ENCODE assay signal across 9 cellular contexts in the genomic region with DNA sequence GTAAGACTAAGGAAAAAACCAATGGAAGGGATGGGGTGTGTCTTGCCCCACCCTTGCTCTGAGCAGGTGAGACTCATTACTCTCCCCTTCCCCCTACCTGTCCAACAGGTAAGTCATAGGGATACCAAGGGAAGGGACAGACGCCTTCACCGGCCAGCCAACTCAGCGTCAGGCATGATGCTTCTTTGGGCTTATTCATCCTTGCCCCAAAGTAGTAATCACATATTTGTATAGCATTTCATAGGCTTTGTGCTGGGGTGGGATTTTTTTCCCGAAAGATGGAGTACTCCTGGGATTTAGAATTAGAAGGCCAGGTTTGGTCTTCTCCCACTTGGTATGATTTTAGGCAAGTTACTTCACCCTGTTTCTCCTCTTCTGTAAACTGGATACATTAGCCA. TPM values are rescaled to one million over a fixed set of nuclear protein-coding genes. Genes with fewer than 3 reads are reported as not detected.
DNase-seq lines count a peak whose midpoint lies in the region; ATAC-seq, FAIRE-seq and TF ChIP-seq lines count a peak whose summit lies in the region.
"Had no signal": no experiment of that assay in that cellular context is flagged by ENCODE, and none has a peak within 500 bp of the region (broad histone marks: within the 10 kb centered on the region; RNA-seq: fewer than 3 reads in every experiment).

No MANE protein-coding gene starts in this region.

- no peak overlapping the region for H3K23ac ChIP-seq in mesendoderm (ENCODE audit: low read length)

- RAD21 ChIA-PET in GM12878 (lab: Charles Lee; ENCODE audit: unreplicated experiment) = interaction anchor here (0.7 to 1.6 kb wide), 6 partner anchors 13 to 49 kb away, joined by 3 to 6 read pairs (median 4); no protein-coding TSS in a partner anchor

- no peak overlapping the region for H2AK5ac ChIP-seq in mesendoderm (ENCODE audit: low read length)

- TF ChIP-seq RAD21 in GM12878 (IDR thresholded peaks at IDR 0.05; ENCODE audit: insufficient read depth, low read depth, low read length) = no peak

- no peak for TF ChIP-seq POLR2A in heart left ventricle (IDR thresholded peaks at IDR 0.05)
- no peak for TF ChIP-seq POLR2A in GM12878 (IDR thresholded peaks at IDR 0.05; ENCODE audit: low read depth, low read length)
- TF ChIP-seq POLR2A in transverse colon (IDR thresholded peaks at IDR 0.05) = no peak

- H3K27me3 ChIP-seq in heart left ventricle (no peaks in the 10 kb centered on the region), GM12878 (replicated peaks in 1 of 2; ENCODE audit: control insufficient read depth in 2 of 2, insufficient read depth in 2 of 2, low read length in 1 of 2) (peaks cover 0 to 6% of the 10 kb centered on the region in 2 experiments; a peak in 1 of 4 replicates), mesendoderm (ENCODE audit: insufficient read depth, low read length, poor library complexity) (no peaks in the 10 kb centered on the region), transverse colon (peaks cover 10% of the 10 kb centered on the region)
- H3K27me3 ChIP-seq: brain microvascular endothelial cell had no signal

- H3K9me3 ChIP-seq in heart left ventricle (no peaks in the 10 kb centered on the region), GM12878 (replicated peaks; ENCODE audit: control insufficient read depth, insufficient read depth, low read length) (no peaks in the 10 kb centered on the region; the same call in 2 of the 3 replicates), transverse colon (no peaks in the 10 kb centered on the region)

- no peaks in the 10 kb centered on the region for H3K79me2 ChIP-seq in GM12878 (ENCODE audit: control insufficient read depth, insufficient read depth, low read length)
- H3K79me2 ChIP-seq in mesendoderm (ENCODE audit: control insufficient read depth, insufficient read depth, low read length) = peaks cover 23% of the 10 kb centered on the region

- H3K4me2 ChIP-seq in GM12878 (ENCODE audit: control insufficient read depth, insufficient read depth) = 0 out of 2 replicates have a peak overlapping the region, but pooled peaks have one; percentile 71
- peak overlapping the region; percentile 19 for H3K4me2 ChIP-seq in mesendoderm (ENCODE audit: low read length)

- H2BK120ac ChIP-seq in mesendoderm (ENCODE audit: low read depth, low read length) = no peak overlapping the region

- H3K18ac ChIP-seq in mesendoderm (ENCODE audit: low read length) = no peak overlapping the region

- TF ChIP-seq CTCF in heart left ventricle (IDR thresholded peaks at IDR 0.05) = no peak
- TF ChIP-seq CTCF in GM12878 (IDR thresholded peaks at IDR 0.05 in 2 of 3, conservative IDR thresholded peaks at IDR 0.05 in 1 of 3; ENCODE audit: control insufficient read depth in 2 of 3, extremely low read depth in 1 of 3, insufficient read depth in 1 of 3, low read depth in 3 of 3, low read length in 3 of 3) = no peak
- TF ChIP-seq CTCF in transverse colon (IDR thresholded peaks at IDR 0.05) = no peak

- H4K20me1 ChIP-seq in GM12878 (ENCODE audit: control insufficient read depth, insufficient read depth) = no peaks in the 10 kb centered on the region

- ATAC-seq in heart left ventricle (no peak), left cardiac atrium (no peak), GM12878 (no peak), sciatic nerve (no peak)

- TF ChIP-seq EP300 in GM12878 (IDR thresholded peaks at IDR 0.05; ENCODE audit: borderline replicate concordance in 1 of 2, control insufficient read depth in 1 of 2, low read depth in 2 of 2, low read length in 2 of 2) (no peak), transverse colon (IDR thresholded peaks at IDR 0.05; ENCODE audit: low read depth) (no peak)

- no TSS peak for BruUV-seq in GM12878 (replicated peaks; lab: Mats Ljungman, UMichigan)

- no peaks in the 10 kb centered on the region for H3K36me3 ChIP-seq in heart left ventricle
- H3K36me3 ChIP-seq in GM12878 (ENCODE audit: control insufficient read depth in 2 of 2, insufficient read depth in 2 of 2, low read length in 1 of 2) = no peaks in the 10 kb centered on the region
- no peaks in the 10 kb centered on the region for H3K36me3 ChIP-seq in mesendoderm (ENCODE audit: control insufficient read depth, insufficient read depth, low read length)
- H3K36me3 ChIP-seq in transverse colon = no peaks in the 10 kb centered on the region
- H3K36me3 ChIP-seq: brain microvascular endothelial cell had no signal

- H3K9ac ChIP-seq in GM12878 (ENCODE audit: control insufficient read depth, insufficient read depth, low read length) (no peak overlapping the region), mesendoderm (ENCODE audit: low read length) (no peak overlapping the region)

- H3K27ac ChIP-seq in heart left ventricle = peak overlapping the region in 7 of 12 donors; percentile 5 to 97 (median 42)
- H3K27ac ChIP-seq in GM12878 (ENCODE audit: control insufficient read depth, insufficient read depth) = no peak overlapping the region
- no peak overlapping the region for H3K27ac ChIP-seq in mesendoderm (ENCODE audit: low read depth, low read length)
- peak overlapping the region; percentile 72 to 95 (median 78) for H3K27ac ChIP-seq in transverse colon

- no peak overlapping the region for H4K5ac ChIP-seq in mesendoderm (ENCODE audit: low read length)

- intact Hi-C loops in heart left ventricle (cut with DNase I) (no loop called here), left cardiac atrium (cut with DNase I) (no loop called here), GM12878 (cut with micrococcal nuclease; ENCODE audit: unreplicated experiment) (no loop called here), transverse colon (cut with DNase I; ENCODE audit: low total_unique reads) (loop anchor here (5.0 kb wide), 1 partner anchor 985 kb away; the partner anchor contains the start of gene VPS25), sciatic nerve (cut with DNase I) (no loop called here)

- H2BK15ac ChIP-seq in mesendoderm (replicated peaks; ENCODE audit: low read depth) = no peak overlapping the region

- no peak overlapping the region for H2BK5ac ChIP-seq in mesendoderm (ENCODE audit: low read length)

- peaks cover under 1% of the 10 kb centered on the region for H3K79me1 ChIP-seq in mesendoderm (ENCODE audit: low read length)

- WGBS in heart left ventricle, 4 donors = 36 to 44% (median 37%) methylated on average over 4 of the region's 4 CpGs
- 76% methylated on average over 4 of the region's 4 CpGs for WGBS in GM12878 (ENCODE audit: insufficient coverage, insufficient replicate concordance, low lambda C conversion rate, missing lambda C conversion rate)
- no CpG with 5 or more reads among the region's 4 CpGs for WGBS in mesendoderm (ENCODE audit: extremely low coverage, insufficient coverage, low lambda C conversion rate)
- 49% methylated on average over 4 of the region's 4 CpGs; no CpG with 5 or more reads in 1 of the 2 donors for WGBS in transverse colon (ENCODE audit: low coverage in 1 of 2), 2 donors

- H3K4ac ChIP-seq in mesendoderm (ENCODE audit: low read depth, low read length) = no peak overlapping the region

- H3K4me3 ChIP-seq in heart left ventricle (no peak overlapping the region), GM12878 (no peak overlapping the region), mesendoderm (ENCODE audit: low read length) (no peak overlapping the region), transverse colon (no peak overlapping the region)

- in situ Hi-C loops in GM12878 (cut with MboI) (no loop called here), transverse colon (cut with MboI; ENCODE audit: low pct_ligation_motif_present in 1 of 4, low pct_unique_long_range_greater_than_20kb in 1 of 4, low sequenced_read_pairs in 3 of 4) (no loop called here)

- H3K4me1 ChIP-seq in heart left ventricle = peaks cover 10 to 60% (median 37%) of the 10 kb centered on the region in 12 donors
- peaks cover 13% of the 10 kb centered on the region for H3K4me1 ChIP-seq in GM12878 (ENCODE audit: control insufficient read depth, insufficient read depth, low read length)
- peaks cover 6% of the 10 kb centered on the region for H3K4me1 ChIP-seq in mesendoderm (ENCODE audit: control insufficient read depth, low read depth, low read length)
- peaks cover 0 to 49% (median 28%) of the 10 kb centered on the region in 4 donors for H3K4me1 ChIP-seq in transverse colon

- DNase-seq in heart left ventricle = no peak
- no peak for DNase-seq in left cardiac atrium
- DNase-seq in GM12878 (ENCODE audit: low read depth, low spot score) = no peak
- no peak for DNase-seq in mesendoderm
- DNase-seq in transverse colon = no peak
- no peak for DNase-seq in globus pallidus (ENCODE audit: low spot score)
- DNase-seq in stimulated activated CD4-positive, alpha-beta T cell treated with anti-CD3 and anti-CD28 coated beads, Interleukin-4, amount 100 ng/mL, for 24 hours = no peak
- no peak for DNase-seq in sciatic nerve (ENCODE audit: low spot score)

- no peak overlapping the region for H3K56ac ChIP-seq in mesendoderm (ENCODE audit: low read length)

- SMC1A ChIA-PET in GM12878 (lab: Charles Lee; ENCODE audit: uncharacterized antibody, unreplicated experiment) = interaction anchor here (1.0 to 2.0 kb wide), 5 partner anchors 9 to 50 kb away, joined by 3 to 8 read pairs (median 3); no protein-coding TSS in a partner anchor

- H4K8ac ChIP-seq in mesendoderm (ENCODE audit: low read depth, low read length) = no peak overlapping the region

- no peak for FAIRE-seq in GM12878 (lab: Jason Lieb, UNC)

- CTCF ChIA-PET in GM12878 (lab: Yijun Ruan, JAX) = interaction anchor here (0.6 to 4.1 kb wide), 10 partner anchors 9 to 56 kb away, joined by 3 to 25 read pairs (median 5); no protein-coding TSS in a partner anchor

- POLR2A ChIA-PET in GM12878 (lab: Charles Lee) = interaction anchor here (0.6 to 1.5 kb wide), 7 partner anchors 13 to 132 kb away, joined by 3 to 6 read pairs (median 3); partner anchors contain the start of gene ACLY

- no peak overlapping the region for H2AFZ ChIP-seq in GM12878 (ENCODE audit: control insufficient read depth, low read depth, low read length)

RNA-seq across cellular contexts. Expression of gene JUP, which starts 0.5 kb away (rescaled TPM):
- total RNA-seq in heart left ventricle = 100 to 1,000 TPM; 143 to 503 (median 166) TPM
- 100 to 1,000 TPM in 1 of 2 donors, 10 to 100 TPM in 1; 94.6 to 148 TPM for polyA plus RNA-seq in heart left ventricle
- 100 to 1,000 TPM; 117 to 139 TPM for total RNA-seq in left cardiac atrium
- total RNA-seq in GM12878 (2013; cell fraction: nucleolus; rRNA removed) = 55.8 and 58.1 TPM in 2 replicates
- 17.9 and 25.5 TPM in 2 replicates for total RNA-seq in GM12878 (2014; rRNA removed)
- total RNA-seq in GM12878 (2014; rRNA removed; fragmentation: Illumina TruSeq; extraction: Trizol) = 5.3 and 7.3 TPM in 2 replicates
- total RNA-seq in GM12878 (2021) = 31.7 and 36.3 TPM in 2 replicates
- polyA plus RNA-seq in GM12878 (2011; ENCODE audit: low read depth) = 6.3 TPM
- 5.3 and 34.0 TPM in 2 replicates for polyA plus RNA-seq in GM12878 (2011; rRNA removed)
- 36.7 and 43.0 TPM in 2 replicates for polyA plus RNA-seq in GM12878 (2011; cell fraction: cytosol; rRNA removed)
- polyA plus RNA-seq in GM12878 (2011; cell fraction: nucleus; rRNA removed) = 36.4 and 67.7 TPM in 2 replicates
- polyA plus RNA-seq in GM12878 (2012) = 15.9 and 17.4 TPM in 2 replicates
- polyA plus RNA-seq in GM12878 (2014; fragmentation: Illumina TruSeq; extraction: Trizol) = 3.8 and 11.4 TPM in 2 replicates
- polyA plus RNA-seq in GM12878 (2014; fragmentation: Nextera tagmentation; extraction: Ambion mirVana) = 1 to 10 TPM; 1.5 to 2.9 TPM
- 14.5 and 20.4 TPM in 2 replicates for polyA plus RNA-seq in GM12878 (2014; rRNA removed)
- 10 to 100 TPM; 10.9 to 11.8 TPM for polyA plus RNA-seq in GM12878 (2016; fragmentation: Nextera tagmentation; extraction: Ambion mirVana)
- 31.9 and 39.4 TPM in 2 replicates for polyA minus RNA-seq in GM12878 (2011; rRNA and poly(A)+ RNA removed)
- polyA minus RNA-seq in GM12878 (2011; cell fraction: cytosol; rRNA and poly(A)+ RNA removed) = 33.7 and 37.0 TPM in 2 replicates
- polyA minus RNA-seq in GM12878 (2011; cell fraction: nucleus; rRNA and poly(A)+ RNA removed) = 17.8 and 23.9 TPM in 2 replicates
- 101 TPM for polyA plus RNA-seq in mesendoderm (2013, experiment 1 of 2)
- polyA plus RNA-seq in mesendoderm (2013, experiment 2 of 2) = 98.0 TPM
- total RNA-seq in transverse colon = 100 to 1,000 TPM; 396 to 595 (median 513) TPM
- 78.2 TPM for total RNA-seq in sciatic nerve

RNA-seq across cellular contexts. Expression of gene P3H4, which starts 24.7 kb away (rescaled TPM):
- total RNA-seq in heart left ventricle (10 to 100 TPM in 1 of 9 donors, 1 to 10 TPM in 8; 2.2 to 10.1 (median 5.3) TPM), left cardiac atrium (10 to 100 TPM; 12.0 to 13.8 TPM), GM12878 (2014; rRNA removed) (0.85 and 1.9 TPM in 2 replicates), GM12878 (2014; rRNA removed; fragmentation: Illumina TruSeq; extraction: Trizol) (0.46 and 0.54 TPM in 2 replicates), GM12878 (2021) (1.1 and 1.5 TPM in 2 replicates), transverse colon (10 to 100 TPM; 18.7 to 39.6 (median 22.5) TPM), sciatic nerve (12.8 TPM)
- polyA plus RNA-seq in heart left ventricle (1 to 10 TPM; 4.2 to 9.4 TPM), GM12878 (2011; rRNA removed) (0.29 and 0.64 TPM in 2 replicates), GM12878 (2014; fragmentation: Illumina TruSeq; extraction: Trizol) (0.32 TPM in 1 of 2 replicates, not detected in the other), GM12878 (2014; fragmentation: Nextera tagmentation; extraction: Ambion mirVana) (under 1 TPM in 1 of 2 experiments, not detected in 1; 0.37 TPM), GM12878 (2014; rRNA removed) (0.55 and 1.2 TPM in 2 replicates), GM12878 (2016; fragmentation: Nextera tagmentation; extraction: Ambion mirVana) (1 to 10 TPM in 1 of 2 experiments, under 1 TPM in 1; 0.81 to 1.0 TPM)
- total RNA-seq in GM12878 (2013; cell fraction: nucleolus; rRNA removed) = 3.0 and 4.0 TPM in 2 replicates
- not detected for polyA plus RNA-seq in GM12878 (2011; ENCODE audit: low read depth)
- 0.84 and 1.3 TPM in 2 replicates for polyA plus RNA-seq in GM12878 (2011; cell fraction: cytosol; rRNA removed)
- polyA plus RNA-seq in GM12878 (2011; cell fraction: nucleus; rRNA removed) = 0.89 and 1.3 TPM in 2 replicates
- polyA plus RNA-seq in GM12878 (2012) = 0.35 and 0.39 TPM in 2 replicates
- 0.59 and 1.5 TPM in 2 replicates for polyA minus RNA-seq in GM12878 (2011; rRNA and poly(A)+ RNA removed)
- polyA minus RNA-seq in GM12878 (2011; cell fraction: cytosol; rRNA and poly(A)+ RNA removed) = 1.8 and 2.0 TPM in 2 replicates
- polyA minus RNA-seq in GM12878 (2011; cell fraction: nucleus; rRNA and poly(A)+ RNA removed) = 0.73 and 2.3 TPM in 2 replicates
- 16.0 TPM for polyA plus RNA-seq in mesendoderm (2013, experiment 1 of 2)
- polyA plus RNA-seq in mesendoderm (2013, experiment 2 of 2) = 15.3 TPM

RNA-seq across cellular contexts. Expression of gene FKBP10, which starts 25.8 kb away (rescaled TPM):
- total RNA-seq in heart left ventricle (10 to 100 TPM in 5 of 9 donors, 1 to 10 TPM in 4; 6.5 to 40.4 (median 12.5) TPM), left cardiac atrium (10 to 100 TPM; 33.0 to 47.3 TPM), GM12878 (2014; rRNA removed) (1.8 and 2.1 TPM in 2 replicates), GM12878 (2014; rRNA removed; fragmentation: Illumina TruSeq; extraction: Trizol) (1.5 and 1.6 TPM in 2 replicates), GM12878 (2021) (3.8 and 4.2 TPM in 2 replicates), transverse colon (10 to 100 TPM in 3 of 4 donors, 1 to 10 TPM in 1; 7.1 to 61.1 (median 12.6) TPM), sciatic nerve (73.3 TPM)
- polyA plus RNA-seq in heart left ventricle (10 to 100 TPM; 11.4 to 25.2 TPM), GM12878 (2011; rRNA removed) (1.6 and 2.9 TPM in 2 replicates), GM12878 (2014; fragmentation: Illumina TruSeq; extraction: Trizol) (2.6 and 3.4 TPM in 2 replicates), GM12878 (2014; fragmentation: Nextera tagmentation; extraction: Ambion mirVana) (under 1 TPM; 0.02 to 0.08 TPM), GM12878 (2014; rRNA removed) (4.7 and 5.2 TPM in 2 replicates), GM12878 (2016; fragmentation: Nextera tagmentation; extraction: Ambion mirVana) (under 1 TPM; 0.18 to 0.71 TPM)
- total RNA-seq in GM12878 (2013; cell fraction: nucleolus; rRNA removed) = 7.9 and 9.6 TPM in 2 replicates
- polyA plus RNA-seq in GM12878 (2011; ENCODE audit: low read depth) = 0.25 TPM
- polyA plus RNA-seq in GM12878 (2011; cell fraction: cytosol; rRNA removed) = 3.6 and 4.6 TPM in 2 replicates
- polyA plus RNA-seq in GM12878 (2011; cell fraction: nucleus; rRNA removed) = 19.5 and 31.0 TPM in 2 replicates
- 1.5 and 1.8 TPM in 2 replicates for polyA plus RNA-seq in GM12878 (2012)
- 1.0 and 1.9 TPM in 2 replicates for polyA minus RNA-seq in GM12878 (2011; rRNA and poly(A)+ RNA removed)
- 2.7 and 2.8 TPM in 2 replicates for polyA minus RNA-seq in GM12878 (2011; cell fraction: cytosol; rRNA and poly(A)+ RNA removed)
- polyA minus RNA-seq in GM12878 (2011; cell fraction: nucleus; rRNA and poly(A)+ RNA removed) = 3.4 and 5.0 TPM in 2 replicates
- polyA plus RNA-seq in mesendoderm (2013, experiment 1 of 2) = 113 TPM
- 114 TPM for polyA plus RNA-seq in mesendoderm (2013, experiment 2 of 2)

RNA-seq across cellular contexts. Expression of gene NT5C3B, which starts 49.0 kb away (rescaled TPM):
- total RNA-seq in heart left ventricle (10 to 100 TPM; 16.0 to 26.7 (median 24.1) TPM), left cardiac atrium (10 to 100 TPM; 27.8 to 42.1 TPM), GM12878 (2014; rRNA removed) (41.2 and 51.3 TPM in 2 replicates), GM12878 (2014; rRNA removed; fragmentation: Illumina TruSeq; extraction: Trizol) (38.6 and 38.8 TPM in 2 replicates), GM12878 (2021) (38.7 and 41.2 TPM in 2 replicates), transverse colon (10 to 100 TPM in 3 of 4 donors, 1 to 10 TPM in 1; 10.0 to 30.8 (median 24.6) TPM), sciatic nerve (34.6 TPM)
- polyA plus RNA-seq in heart left ventricle (10 to 100 TPM; 30.0 to 50.9 TPM), GM12878 (2011; rRNA removed) (64.6 and 74.1 TPM in 2 replicates), GM12878 (2014; fragmentation: Illumina TruSeq; extraction: Trizol) (48.0 and 54.4 TPM in 2 replicates), GM12878 (2014; fragmentation: Nextera tagmentation; extraction: Ambion mirVana) (1 to 10 TPM in 1 of 2 experiments, under 1 TPM in 1; 0.52 to 6.6 TPM), GM12878 (2014; rRNA removed) (49.0 and 53.9 TPM in 2 replicates), GM12878 (2016; fragmentation: Nextera tagmentation; extraction: Ambion mirVana) (10 to 100 TPM; 38.1 to 40.7 TPM)
- total RNA-seq in GM12878 (2013; cell fraction: nucleolus; rRNA removed) = 32.6 and 34.5 TPM in 2 replicates
- polyA plus RNA-seq in GM12878 (2011; ENCODE audit: low read depth) = 19.5 TPM
- 46.8 and 48.1 TPM in 2 replicates for polyA plus RNA-seq in GM12878 (2011; cell fraction: cytosol; rRNA removed)
- 54.1 and 66.4 TPM in 2 replicates for polyA plus RNA-seq in GM12878 (2011; cell fraction: nucleus; rRNA removed)
- 29.5 and 34.1 TPM in 2 replicates for polyA plus RNA-seq in GM12878 (2012)
- polyA minus RNA-seq in GM12878 (2011; rRNA and poly(A)+ RNA removed) = 27.9 and 36.4 TPM in 2 replicates
- polyA minus RNA-seq in GM12878 (2011; cell fraction: cytosol; rRNA and poly(A)+ RNA removed) = 5.2 and 9.6 TPM in 2 replicates
- polyA minus RNA-seq in GM12878 (2011; cell fraction: nucleus; rRNA and poly(A)+ RNA removed) = 24.1 and 26.6 TPM in 2 replicates
- polyA plus RNA-seq in mesendoderm (2013, experiment 1 of 2) = 57.5 TPM
- polyA plus RNA-seq in mesendoderm (2013, experiment 2 of 2) = 59.6 TPM

RNA-seq across cellular contexts. Expression of gene KLHL10, which starts 50.6 kb away (rescaled TPM):
- total RNA-seq in heart left ventricle = under 1 TPM in 1 of 9 donors, not detected in 8; 0.10 TPM
- polyA plus RNA-seq in heart left ventricle = under 1 TPM in 1 of 2 donors, not detected in 1; 0.08 TPM
- under 1 TPM; 0.18 to 0.32 TPM for total RNA-seq in left cardiac atrium
- not detected in 2 replicates for total RNA-seq in GM12878 (2013; cell fraction: nucleolus; rRNA removed)
- 0.11 and 0.62 TPM in 2 replicates for total RNA-seq in GM12878 (2014; rRNA removed)
- 0.13 and 0.18 TPM in 2 replicates for total RNA-seq in GM12878 (2014; rRNA removed; fragmentation: Illumina TruSeq; extraction: Trizol)
- not detected in 2 replicates for total RNA-seq in GM12878 (2021)
- 0.46 TPM for polyA plus RNA-seq in GM12878 (2011; ENCODE audit: low read depth)
- 0.22 and 0.37 TPM in 2 replicates for polyA plus RNA-seq in GM12878 (2011; rRNA removed)
- 0.17 and 0.25 TPM in 2 replicates for polyA plus RNA-seq in GM12878 (2011; cell fraction: cytosol; rRNA removed)
- 0.29 and 0.31 TPM in 2 replicates for polyA plus RNA-seq in GM12878 (2011; cell fraction: nucleus; rRNA removed)
- 0.22 and 0.31 TPM in 2 replicates for polyA plus RNA-seq in GM12878 (2012)
- polyA plus RNA-seq in GM12878 (2014; fragmentation: Illumina TruSeq; extraction: Trizol) = 0.19 and 0.49 TPM in 2 replicates
- polyA plus RNA-seq in GM12878 (2014; fragmentation: Nextera tagmentation; extraction: Ambion mirVana) = not detected
- polyA plus RNA-seq in GM12878 (2014; rRNA removed) = 0.19 and 0.24 TPM in 2 replicates
- under 1 TPM in 1 of 2 experiments, not detected in 1; 0.35 TPM for polyA plus RNA-seq in GM12878 (2016; fragmentation: Nextera tagmentation; extraction: Ambion mirVana)
- polyA minus RNA-seq in GM12878 (2011; rRNA and poly(A)+ RNA removed) = 0.10 and 1.2 TPM in 2 replicates
- not detected in 2 replicates for polyA minus RNA-seq in GM12878 (2011; cell fraction: cytosol; rRNA and poly(A)+ RNA removed)
- polyA minus RNA-seq in GM12878 (2011; cell fraction: nucleus; rRNA and poly(A)+ RNA removed) = not detected in 2 replicates
- 0.18 TPM for polyA plus RNA-seq in mesendoderm (2013, experiment 1 of 2)
- 0.13 TPM for polyA plus RNA-seq in mesendoderm (2013, experiment 2 of 2)
- under 1 TPM in 1 of 4 donors, not detected in 3; 0.32 TPM for total RNA-seq in transverse colon
- not detected for total RNA-seq in sciatic nerve

Comparison
In these comparisons a context has a peak if more than half of its experiments do, and no peak if none do; other contexts are left out.
1. H3K27ac ChIP-seq: peak in heart left ventricle (7 of 12) and transverse colon (4 of 4); none in GM12878 (single experiment) and mesendoderm (single experiment).